In genomic region chr16:57728336-57729181, GRCh38 we compare ENCODE assay signal across 19 cellular contexts. TPM values are rescaled to one million over a fixed set of nuclear protein-coding genes. Genes with fewer than 3 reads are reported as not detected.
"Had no signal": no experiment of that assay in that cellular context is flagged by ENCODE, and none has a peak within 500 bp of the region (broad histone marks: within the 10 kb centered on the region; RNA-seq: fewer than 3 reads in every experiment).

No MANE protein-coding gene starts in this region.

- H3K36me3 ChIP-seq: esophagus squamous epithelium, heart right ventricle, left lung, thyroid gland had no signal

- H3K4me1 ChIP-seq: esophagus squamous epithelium, heart right ventricle, left lung, psoas muscle, thyroid gland had no signal

- H3K4me3 ChIP-seq: esophagus squamous epithelium, heart right ventricle, left lung, psoas muscle, thyroid gland had no signal

- H3K27ac ChIP-seq: esophagus squamous epithelium, heart right ventricle, left lung, psoas muscle, thyroid gland had no signal

- ATAC-seq: effector memory CD8-positive, alpha-beta T cell; heart right ventricle; left lung; psoas muscle; right cardiac atrium; stimulated activated naive B cell treated with anti-CD40 and anti-IgM and Interleukin-4, amounts not matched to agents 10 μg/mL and 1 μg/mL and 100 μg/mL, for 72 hours had no signal

- DNase-seq: activated naive CD8-positive, alpha-beta T cell treated with anti-CD3 and anti-CD28 coated beads, Interleukin-2, amount 10 ng/mL, durations not matched to agents 7 days and 5 days; amygdala; effector memory CD8-positive, alpha-beta T cell; esophagus squamous epithelium; heart right ventricle; psoas muscle; right cardiac atrium; stimulated activated CD4-positive, alpha-beta T cell treated with anti-CD3 and anti-CD28 coated beads, Interleukin-4, amount 100 ng/mL, for 24 hours; stimulated activated naive B cell treated with anti-CD40 and anti-IgM and Interleukin-4, amounts not matched to agents 10 μg/mL and 1 μg/mL and 100 μg/mL, for 72 hours; SW 1271; thyroid gland had no signal

- H3K27me3 ChIP-seq: esophagus squamous epithelium, heart right ventricle, left lung, thyroid gland had no signal

- H3K27ac Mint-ChIP-seq: activated naive CD8-positive, alpha-beta T cell treated with anti-CD3 and anti-CD28 coated beads, Interleukin-2, amount 10 ng/mL, durations not matched to agents 7 days and 5 days; activated T-cell treated with anti-CD3 and anti-CD28 coated beads, Interleukin-2, amount 50 U/mL, for 72 hours; effector memory CD8-positive, alpha-beta T cell; stimulated activated naive B cell treated with anti-CD40 and anti-IgM and Interleukin-4, amounts not matched to agents 10 μg/mL and 1 μg/mL and 100 μg/mL, for 72 hours had no signal

- H3K9me3 ChIP-seq: esophagus squamous epithelium, left lung, psoas muscle, thyroid gland had no signal

- H3K4me3 Mint-ChIP-seq: activated naive CD8-positive, alpha-beta T cell treated with anti-CD3 and anti-CD28 coated beads, Interleukin-2, amount 10 ng/mL, durations not matched to agents 7 days and 5 days; activated T-cell treated with anti-CD3 and anti-CD28 coated beads, Interleukin-2, amount 50 U/mL, for 72 hours; effector memory CD8-positive, alpha-beta T cell; neural crest cell; stimulated activated naive B cell treated with anti-CD40 and anti-IgM and Interleukin-4, amounts not matched to agents 10 μg/mL and 1 μg/mL and 100 μg/mL, for 72 hours had no signal

- H3K4me1 Mint-ChIP-seq: activated naive CD8-positive, alpha-beta T cell treated with anti-CD3 and anti-CD28 coated beads, Interleukin-2, amount 10 ng/mL, durations not matched to agents 7 days and 5 days; neural crest cell had no signal

- H3K27me3 Mint-ChIP-seq: activated naive CD8-positive, alpha-beta T cell treated with anti-CD3 and anti-CD28 coated beads, Interleukin-2, amount 10 ng/mL, durations not matched to agents 7 days and 5 days; effector memory CD8-positive, alpha-beta T cell; stimulated activated naive B cell treated with anti-CD40 and anti-IgM and Interleukin-4, amounts not matched to agents 10 μg/mL and 1 μg/mL and 100 μg/mL, for 72 hours had no signal

RNA-seq across cellular contexts. Expression of gene DRC7, which starts 34.0 kb away (rescaled TPM):
- total RNA-seq: activated CD8-positive, alpha-beta memory T cell treated with anti-CD3 and anti-CD28 coated beads for 36 hours; cardiac septum; osteocyte; psoas muscle; right cardiac atrium; skeletal muscle tissue; T-helper 2 cell treated with Interferon-gamma antibody and Interleukin-4, amounts not matched to agents 100 ng/mL and 5 ng/mL, for 36 hours had no signal
